In the genomic region with DNA sequence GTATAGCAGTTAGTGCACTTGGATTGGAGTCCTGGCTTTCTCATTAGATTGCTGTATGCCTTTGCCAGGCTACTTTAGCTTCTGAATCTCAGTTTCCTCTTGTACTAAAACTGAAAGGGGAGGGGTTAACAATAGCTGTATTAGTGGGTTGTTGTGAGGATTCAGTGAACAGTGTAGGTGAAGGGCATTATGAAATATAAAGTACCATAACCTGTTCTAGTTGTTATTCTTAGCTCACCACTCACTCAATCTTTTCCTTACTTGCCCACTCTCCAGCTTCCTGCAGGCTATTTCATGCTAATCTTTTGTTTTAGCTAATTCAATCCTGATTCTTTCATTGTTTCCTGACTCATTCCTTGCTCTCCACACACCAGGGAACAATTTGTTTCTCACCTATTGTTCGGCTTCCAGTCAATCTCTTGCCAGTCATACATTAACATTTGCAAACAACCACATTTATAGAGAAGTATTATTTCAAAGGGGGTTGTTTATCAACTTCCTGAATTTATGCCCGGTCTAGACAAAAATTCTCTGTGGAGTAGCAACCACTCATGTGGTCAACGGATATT, we compare ENCODE assay signal across 1 cellular context.
TF ChIP-seq lines count a peak whose summit lies in the region.

No MANE protein-coding gene starts in this region.

TF ChIP-seq in GM23338, 12 proteins besides CTCF, POLR2A, EP300 and RAD21 (continued from another document):
- TF ChIP-seq, protein P1, sequence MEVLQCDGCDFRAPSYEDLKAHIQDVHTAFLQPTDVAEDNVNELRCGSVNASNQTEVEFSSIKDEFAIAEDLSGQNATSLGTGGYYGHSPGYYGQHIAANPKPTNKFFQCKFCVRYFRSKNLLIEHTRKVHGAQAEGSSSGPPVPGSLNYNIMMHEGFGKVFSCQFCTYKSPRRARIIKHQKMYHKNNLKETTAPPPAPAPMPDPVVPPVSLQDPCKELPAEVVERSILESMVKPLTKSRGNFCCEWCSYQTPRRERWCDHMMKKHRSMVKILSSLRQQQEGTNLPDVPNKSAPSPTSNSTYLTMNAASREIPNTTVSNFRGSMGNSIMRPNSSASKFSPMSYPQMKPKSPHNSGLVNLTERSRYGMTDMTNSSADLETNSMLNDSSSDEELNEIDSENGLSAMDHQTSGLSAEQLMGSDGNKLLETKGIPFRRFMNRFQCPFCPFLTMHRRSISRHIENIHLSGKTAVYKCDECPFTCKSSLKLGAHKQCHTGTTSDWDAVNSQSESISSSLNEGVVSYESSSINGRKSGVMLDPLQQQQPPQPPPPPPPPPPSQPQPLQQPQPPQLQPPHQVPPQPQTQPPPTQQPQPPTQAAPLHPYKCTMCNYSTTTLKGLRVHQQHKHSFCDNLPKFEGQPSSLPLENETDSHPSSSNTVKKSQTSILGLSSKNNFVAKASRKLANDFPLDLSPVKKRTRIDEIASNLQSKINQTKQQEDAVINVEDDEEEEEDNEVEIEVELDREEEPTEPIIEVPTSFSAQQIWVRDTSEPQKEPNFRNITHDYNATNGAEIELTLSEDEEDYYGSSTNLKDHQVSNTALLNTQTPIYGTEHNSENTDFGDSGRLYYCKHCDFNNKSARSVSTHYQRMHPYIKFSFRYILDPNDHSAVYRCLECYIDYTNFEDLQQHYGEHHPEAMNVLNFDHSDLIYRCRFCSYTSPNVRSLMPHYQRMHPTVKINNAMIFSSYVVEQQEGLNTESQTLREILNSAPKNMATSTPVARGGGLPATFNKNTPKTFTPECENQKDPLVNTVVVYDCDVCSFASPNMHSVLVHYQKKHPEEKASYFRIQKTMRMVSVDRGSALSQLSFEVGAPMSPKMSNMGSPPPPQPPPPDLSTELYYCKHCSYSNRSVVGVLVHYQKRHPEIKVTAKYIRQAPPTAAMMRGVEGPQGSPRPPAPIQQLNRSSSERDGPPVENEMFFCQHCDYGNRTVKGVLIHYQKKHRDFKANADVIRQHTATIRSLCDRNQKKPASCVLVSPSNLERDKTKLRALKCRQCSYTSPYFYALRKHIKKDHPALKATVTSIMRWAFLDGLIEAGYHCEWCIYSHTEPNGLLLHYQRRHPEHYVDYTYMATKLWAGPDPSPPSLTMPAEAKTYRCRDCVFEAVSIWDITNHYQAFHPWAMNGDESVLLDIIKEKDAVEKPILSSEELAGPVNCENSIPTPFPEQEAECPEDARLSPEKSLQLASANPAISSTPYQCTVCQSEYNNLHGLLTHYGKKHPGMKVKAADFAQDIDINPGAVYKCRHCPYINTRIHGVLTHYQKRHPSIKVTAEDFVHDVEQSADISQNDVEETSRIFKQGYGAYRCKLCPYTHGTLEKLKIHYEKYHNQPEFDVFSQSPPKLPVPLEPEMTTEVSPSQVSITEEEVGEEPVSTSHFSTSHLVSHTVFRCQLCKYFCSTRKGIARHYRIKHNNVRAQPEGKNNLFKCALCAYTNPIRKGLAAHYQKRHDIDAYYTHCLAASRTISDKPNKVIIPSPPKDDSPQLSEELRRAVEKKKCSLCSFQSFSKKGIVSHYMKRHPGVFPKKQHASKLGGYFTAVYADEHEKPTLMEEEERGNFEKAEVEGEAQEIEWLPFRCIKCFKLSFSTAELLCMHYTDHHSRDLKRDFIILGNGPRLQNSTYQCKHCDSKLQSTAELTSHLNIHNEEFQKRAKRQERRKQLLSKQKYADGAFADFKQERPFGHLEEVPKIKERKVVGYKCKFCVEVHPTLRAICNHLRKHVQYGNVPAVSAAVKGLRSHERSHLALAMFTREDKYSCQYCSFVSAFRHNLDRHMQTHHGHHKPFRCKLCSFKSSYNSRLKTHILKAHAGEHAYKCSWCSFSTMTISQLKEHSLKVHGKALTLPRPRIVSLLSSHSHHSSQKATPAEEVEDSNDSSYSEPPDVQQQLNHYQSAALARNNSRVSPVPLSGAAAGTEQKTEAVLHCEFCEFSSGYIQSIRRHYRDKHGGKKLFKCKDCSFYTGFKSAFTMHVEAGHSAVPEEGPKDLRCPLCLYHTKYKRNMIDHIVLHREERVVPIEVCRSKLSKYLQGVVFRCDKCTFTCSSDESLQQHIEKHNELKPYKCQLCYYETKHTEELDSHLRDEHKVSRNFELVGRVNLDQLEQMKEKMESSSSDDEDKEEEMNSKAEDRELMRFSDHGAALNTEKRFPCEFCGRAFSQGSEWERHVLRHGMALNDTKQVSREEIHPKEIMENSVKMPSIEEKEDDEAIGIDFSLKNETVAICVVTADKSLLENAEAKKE (CRISPR knock-in tag; IDR thresholded peaks at IDR 0.05): no peak
- no peak for TF ChIP-seq CREB1 (CRISPR knock-in tag; IDR thresholded peaks at IDR 0.05; ENCODE audit: low read depth)
- no peak for TF ChIP-seq REST (IDR thresholded peaks at IDR 0.05; ENCODE audit: unreplicated experiment)
- no peak for TF ChIP-seq JUNB (IDR thresholded peaks at IDR 0.05; ENCODE audit: unreplicated experiment)
